ENCODE assay signal across 11 cellular contexts in genomic region chr11:2825261-2825885, GRCh38.
DNase-seq lines count a peak whose midpoint lies in the region; ATAC-seq and TF ChIP-seq lines count a peak whose summit lies in the region.
"Had no signal": no experiment of that assay in that cellular context is flagged by ENCODE, and none has a peak within 500 bp of the region (broad histone marks: within the 10 kb centered on the region; RNA-seq: fewer than 3 reads in every experiment).

No MANE protein-coding gene starts in this region.

- TF ChIP-seq CTCF in left ventricle myocardium inferior (IDR thresholded peaks at IDR 0.05; ENCODE audit: borderline replicate concordance) (peak; percentile 47), psoas muscle (IDR thresholded peaks at IDR 0.05) (no peak)

- ATAC-seq in psoas muscle = peak; percentile 23 to 78 (median 72)
- ATAC-seq in HG03571 (IDR thresholded peaks at IDR 0.05; ENCODE audit: unreplicated experiment) = no peak
- no peak for ATAC-seq in GM21737 (IDR thresholded peaks at IDR 0.05; ENCODE audit: unreplicated experiment)

- H3K27me3 ChIP-seq in BLaER1 treated with 17β-estradiol and CSF1 and Interleukin-3, amounts not matched to agents 10 nM and 100 nM = no peaks in the 10 kb centered on the region
- H3K27me3 ChIP-seq in left ventricle myocardium inferior (ENCODE audit: low read depth) = no peaks in the 10 kb centered on the region
- H3K27me3 ChIP-seq in psoas muscle (ENCODE audit: insufficient read depth in 3 of 3, low read length in 2 of 3) = peaks cover 0 to 20% (median 0%) of the 10 kb centered on the region in 3 donors

- WGBS in psoas muscle, 3 donors = 20 to 33% (median 32%) methylated on average over 21 to 22 of the region's 22 CpGs

- peaks cover 45 to 57% (median 48%) of the 10 kb centered on the region in 11 experiments for H3K9me3 ChIP-seq in BLaER1 treated with 17β-estradiol and CSF1 and Interleukin-3, amounts not matched to agents 10 nM and 100 nM (replicated peaks in 1 of 11)
- H3K9me3 ChIP-seq in left ventricle myocardium inferior (replicated peaks) (peaks cover 18% of the 10 kb centered on the region), psoas muscle (no peaks in the 10 kb centered on the region)

- H3K27ac ChIP-seq in BLaER1 treated with 17β-estradiol and CSF1 and Interleukin-3, amounts not matched to agents 10 nM and 100 nM = peak overlapping the region; percentile 73 to 95 (median 88)
- H3K27ac ChIP-seq in left ventricle myocardium inferior (replicated peaks) (peak overlapping the region; percentile 94), psoas muscle (peak overlapping the region; percentile 71)

- H3K4me1 ChIP-seq in BLaER1 treated with 17β-estradiol and CSF1 and Interleukin-3, amounts not matched to agents 10 nM and 100 nM = peaks cover 50 to 60% (median 57%) of the 10 kb centered on the region in 10 experiments
- peaks cover 62% of the 10 kb centered on the region for H3K4me1 ChIP-seq in left ventricle myocardium inferior
- H3K4me1 ChIP-seq in psoas muscle = peaks cover 21% of the 10 kb centered on the region

- peak; percentile 94 for DNase-seq in amniotic epithelial cell (ENCODE audit: low read depth)
- peak; percentile 85 for DNase-seq in left ventricle myocardium inferior
- DNase-seq in psoas muscle = peak; percentile 90 to 93
- no peak for DNase-seq in DMS53 treated with DMSO at 0.1 percent for 48 hours (lab: John Stamatoyannopoulos, UW; ENCODE audit: unreplicated experiment)
- no peak for DNase-seq in activated naive CD4-positive, alpha-beta T cell treated with anti-CD3 and anti-CD28 coated beads, Interleukin-2, amount 50 U/mL, for 16 hours
- DNase-seq: DMS53; effector CD8-positive, alpha-beta T cell; NCI-H1092 treated with DMSO at 0.1 percent for 48 hours had no signal

- H3K36me3 ChIP-seq in BLaER1 treated with 17β-estradiol and CSF1 and Interleukin-3, amounts not matched to agents 10 nM and 100 nM = peaks cover 0 to 19% (median 6%) of the 10 kb centered on the region in 11 experiments; a peak in 9 of 22 replicates
- H3K36me3 ChIP-seq in left ventricle myocardium inferior (no peaks in the 10 kb centered on the region), psoas muscle (ENCODE audit: insufficient read depth in 1 of 2, low read depth in 1 of 2) (no peaks in the 10 kb centered on the region)

- intact Hi-C loops in left ventricle myocardium inferior (cut with micrococcal nuclease) (no loop called here), psoas muscle (cut with DNase I) (no loop called here)

- no peaks in the 10 kb centered on the region for H4K20me1 ChIP-seq in BLaER1 treated with 17β-estradiol and CSF1 and Interleukin-3, amounts not matched to agents 10 nM and 100 nM

- H3K4me2 ChIP-seq in BLaER1 treated with 17β-estradiol and CSF1 and Interleukin-3, amounts not matched to agents 10 nM and 100 nM = peak overlapping the region; percentile 79 to 94 (median 89)

- H3K9ac ChIP-seq in BLaER1 treated with 17β-estradiol and CSF1 and Interleukin-3, amounts not matched to agents 10 nM and 100 nM = peak overlapping the region; percentile 59 to 84 (median 79)

- peak overlapping the region in 5 of 10 experiments; percentile 3 to 46 (median 7); a peak in 5 of 20 replicates for H3K4me3 ChIP-seq in BLaER1 treated with 17β-estradiol and CSF1 and Interleukin-3, amounts not matched to agents 10 nM and 100 nM
- H3K4me3 ChIP-seq in left ventricle myocardium inferior (peak overlapping the region; percentile 36), psoas muscle (peak overlapping the region; percentile 39)

Comparison
In these comparisons a context has a peak if more than half of its experiments do, and no peak if none do; other contexts are left out.
1. DNase-seq: peak in amniotic epithelial cell (single experiment), left ventricle myocardium inferior (single experiment) and psoas muscle (2 of 2); none in DMS53 treated with DMSO at 0.1 percent for 48 hours (single experiment) and activated naive CD4-positive, alpha-beta T cell treated with anti-CD3 and anti-CD28 coated beads, Interleukin-2, amount 50 U/mL, for 16 hours (single experiment).
2. ATAC-seq: peak in psoas muscle (4 of 4); none in HG03571 (single experiment) and GM21737 (single experiment).
3. Peak in every context shown above with its lines, with median percentiles within 50 percentile points of each other: H3K27ac ChIP-seq.